1 cellular context compared by ENCODE assay signal in genomic region chr15:24878153-24878552, GRCh38.
TF ChIP-seq lines count a peak whose summit lies in the region.

No MANE protein-coding gene starts in this region.

TF ChIP-seq in HepG2, 621 proteins besides CTCF, POLR2A, EP300 and RAD21 (continued from another document and continues in another):
- TF ChIP-seq ZNF451 (CRISPR knock-in tag; IDR thresholded peaks at IDR 0.05): peak; percentile 64; the same call in 1 of the 2 replicates
- peak; percentile 25; the same call in 1 of the 2 replicates for TF ChIP-seq ZNF891 (CRISPR knock-in tag; IDR thresholded peaks at IDR 0.05)
- no peak for TF ChIP-seq ZUFSP (CRISPR knock-in tag; IDR thresholded peaks at IDR 0.05; ENCODE audit: borderline replicate concordance)
- TF ChIP-seq ZNF501 (CRISPR knock-in tag; IDR thresholded peaks at IDR 0.05): peak; percentile 84
- TF ChIP-seq FOXO4 (CRISPR knock-in tag; conservative IDR thresholded peaks at IDR 0.05): no peak
- TF ChIP-seq KDM2A (CRISPR knock-in tag; IDR thresholded peaks at IDR 0.05; ENCODE audit: borderline replicate concordance, low read depth): peak; percentile 82; the same call in 1 of the 2 replicates
- TF ChIP-seq GMEB2 (CRISPR knock-in tag; IDR thresholded peaks at IDR 0.05; ENCODE audit: low read depth): no peak
- TF ChIP-seq MED1 (CRISPR knock-in tag; IDR thresholded peaks at IDR 0.05): peak; percentile 82
- 0 out of 2 replicates have a peak, but pooled peaks have one; percentile 42 for TF ChIP-seq KDM3A (CRISPR knock-in tag; IDR thresholded peaks at IDR 0.05; ENCODE audit: low read depth)
- 0 out of 2 replicates have a peak, but pooled peaks have one; percentile 40 for TF ChIP-seq STAT6 (CRISPR knock-in tag; IDR thresholded peaks at IDR 0.05; ENCODE audit: borderline replicate concordance)
- peak; percentile 92 for TF ChIP-seq HOXA3 (CRISPR knock-in tag; IDR thresholded peaks at IDR 0.05)
- peak; percentile 60 for TF ChIP-seq ASH2L (IDR thresholded peaks at IDR 0.05; ENCODE audit: insufficient read length, low read depth, low read length)
- TF ChIP-seq ZBTB33 (CRISPR knock-in tag; IDR thresholded peaks at IDR 0.05): peak; percentile 71
- 0 out of 2 replicates have a peak, but pooled peaks have one; percentile 30 for TF ChIP-seq NFYC (CRISPR knock-in tag; IDR thresholded peaks at IDR 0.05)
- TF ChIP-seq TOPORS (CRISPR knock-in tag; IDR thresholded peaks at IDR 0.05): 0 out of 2 replicates have a peak, but pooled peaks have one; percentile 59
- TF ChIP-seq RXRB (CRISPR knock-in tag; IDR thresholded peaks at IDR 0.05; ENCODE audit: borderline replicate concordance): peak; percentile 14; the same call in 1 of the 2 replicates
- TF ChIP-seq ZNF710 (CRISPR knock-in tag; IDR thresholded peaks at IDR 0.05; ENCODE audit: borderline replicate concordance): 0 out of 2 replicates have a peak, but pooled peaks have one; percentile 33
- TF ChIP-seq ZNF784 (CRISPR knock-in tag; IDR thresholded peaks at IDR 0.05; ENCODE audit: borderline replicate concordance): peak; percentile 68; the same call in 1 of the 2 replicates
- peak; percentile 44 for TF ChIP-seq SRSF1 (optimal IDR thresholded peaks at IDR 0.05; ENCODE audit: low read depth, low read length)
- 0 out of 2 replicates have a peak, but pooled peaks have one; percentile 37 for TF ChIP-seq U2AF2 (IDR thresholded peaks at IDR 0.05; ENCODE audit: low read depth, low read length)
- no peak for TF ChIP-seq ZNF713 (CRISPR knock-in tag; IDR thresholded peaks at IDR 0.05)
- TF ChIP-seq GABPA (IDR thresholded peaks at IDR 0.05; ENCODE audit: low read depth, low read length): peak; percentile 80
- TF ChIP-seq GABPA (CRISPR knock-in tag; IDR thresholded peaks at IDR 0.05; ENCODE audit: low read depth): peak; percentile 92
- 0 out of 2 replicates have a peak, but pooled peaks have one; percentile 36 for TF ChIP-seq ZNF44 (CRISPR knock-in tag; IDR thresholded peaks at IDR 0.05)
- TF ChIP-seq LCORL (IDR thresholded peaks at IDR 0.05): no peak
- 0 out of 2 replicates have a peak, but pooled peaks have one; percentile 24 for TF ChIP-seq LCORL (CRISPR knock-in tag; IDR thresholded peaks at IDR 0.05)
- TF ChIP-seq ETV5 (CRISPR knock-in tag; IDR thresholded peaks at IDR 0.05; ENCODE audit: borderline replicate concordance): peak; percentile 85
- peak; percentile 35; the same call in 1 of the 2 replicates for TF ChIP-seq THRA (CRISPR knock-in tag; IDR thresholded peaks at IDR 0.05; ENCODE audit: borderline replicate concordance)
- TF ChIP-seq USF2 (IDR thresholded peaks at IDR 0.05; ENCODE audit: low read depth, low read length): peak; percentile 41; the same call in 1 of the 2 replicates
- peak; percentile 92; the same call in 1 of the 2 replicates for TF ChIP-seq USF2 (CRISPR knock-in tag; IDR thresholded peaks at IDR 0.05; ENCODE audit: borderline replicate concordance)
- 0 out of 2 replicates have a peak, but pooled peaks have one; percentile 26 for TF ChIP-seq ZBTB26 (CRISPR knock-in tag; IDR thresholded peaks at IDR 0.05; ENCODE audit: borderline replicate concordance)
- 0 out of 2 replicates have a peak, but pooled peaks have one; percentile 60 for TF ChIP-seq ZNF782 (CRISPR knock-in tag; IDR thresholded peaks at IDR 0.05; ENCODE audit: borderline replicate concordance)
- peak; percentile 50; the same call in 1 of the 2 replicates for TF ChIP-seq ZSCAN9 (CRISPR knock-in tag; IDR thresholded peaks at IDR 0.05; ENCODE audit: borderline replicate concordance)
- TF ChIP-seq NR2C2 (CRISPR knock-in tag; IDR thresholded peaks at IDR 0.05; ENCODE audit: borderline replicate concordance): peak; percentile 67; the same call in 1 of the 2 replicates
- peak; percentile 31; the same call in 1 of the 2 replicates for TF ChIP-seq MXD4 (CRISPR knock-in tag; IDR thresholded peaks at IDR 0.05)
- 0 out of 2 replicates have a peak, but pooled peaks have one; percentile 34 for TF ChIP-seq SRY (CRISPR knock-in tag; IDR thresholded peaks at IDR 0.05)
- no peak for TF ChIP-seq SYNCRIP (IDR thresholded peaks at IDR 0.05; ENCODE audit: insufficient read depth, low read depth, low read length)
- TF ChIP-seq FOXP4 (CRISPR knock-in tag; IDR thresholded peaks at IDR 0.05): peak; percentile 48
